1 cellular context compared by ENCODE assay signal in genomic region chr5:9766581-9766980, GRCh38.
TF ChIP-seq lines count a peak whose summit lies in the region.

No MANE protein-coding gene starts in this region.

TF ChIP-seq in HepG2, 621 proteins besides CTCF, POLR2A, EP300 and RAD21:
- TF ChIP-seq MBNL3 (CRISPR knock-in tag; conservative IDR thresholded peaks at IDR 0.05) (no peak), ZNF816 (CRISPR knock-in tag; IDR thresholded peaks at IDR 0.05; ENCODE audit: borderline replicate concordance) (no peak), ZNF441 (CRISPR knock-in tag; IDR thresholded peaks at IDR 0.05; ENCODE audit: borderline replicate concordance) (no peak), ZNF160 (CRISPR knock-in tag; IDR thresholded peaks at IDR 0.05) (no peak), PLSCR1 (CRISPR knock-in tag; IDR thresholded peaks at IDR 0.05; ENCODE audit: borderline replicate concordance) (no peak), HNRNPH1 (optimal IDR thresholded peaks at IDR 0.05; ENCODE audit: low read depth, low read length) (no peak), PATZ1 (CRISPR knock-in tag; IDR thresholded peaks at IDR 0.05) (no peak), SALL1 (CRISPR knock-in tag; IDR thresholded peaks at IDR 0.05) (no peak), ELK4 (CRISPR knock-in tag; IDR thresholded peaks at IDR 0.05; ENCODE audit: borderline replicate concordance) (no peak), LBX2 (CRISPR knock-in tag; IDR thresholded peaks at IDR 0.05; ENCODE audit: borderline replicate concordance) (no peak), IKZF5 (CRISPR knock-in tag; IDR thresholded peaks at IDR 0.05) (no peak), ZNF547 (CRISPR knock-in tag; IDR thresholded peaks at IDR 0.05) (no peak)
